11 cellular contexts compared by ENCODE assay signal in genomic region chr2:109497911-109498870, GRCh38.
DNase-seq lines count a peak whose midpoint lies in the region; ATAC-seq and TF ChIP-seq lines count a peak whose summit lies in the region.
"Had no signal": no experiment of that assay in that cellular context is flagged by ENCODE, and none has a peak within 500 bp of the region (broad histone marks: within the 10 kb centered on the region; RNA-seq: fewer than 3 reads in every experiment).

No MANE protein-coding gene starts in this region.

- ATAC-seq in right cardiac atrium (peak; percentile 32 to 38), Right ventricle myocardium inferior (no peak), right lobe of liver (peak; percentile 55 to 67 (median 59)), HG03565 (IDR thresholded peaks at IDR 0.05; ENCODE audit: unreplicated experiment) (no peak), GM19463 (IDR thresholded peaks at IDR 0.05; ENCODE audit: unreplicated experiment) (no peak), sciatic nerve (no peak)

- H3K27ac ChIP-seq in right cardiac atrium (ENCODE audit: low read length) (no peak overlapping the region), SJCRH30 (peak overlapping the region; percentile 30; the same call in 1 of the 2 replicates), right lobe of liver (no peak overlapping the region)
- H3K27ac ChIP-seq: ascending aorta had no signal

- no peaks in the 10 kb centered on the region for H3K9me3 ChIP-seq in right cardiac atrium (ENCODE audit: control insufficient read depth, low read length)
- H3K9me3 ChIP-seq in SJCRH30 (replicated peaks): no peaks in the 10 kb centered on the region
- no peaks in the 10 kb centered on the region for H3K9me3 ChIP-seq in right lobe of liver
- H3K9me3 ChIP-seq: ascending aorta had no signal

- H3K36me3 ChIP-seq in SJCRH30 (no peaks in the 10 kb centered on the region), right lobe of liver (no peaks in the 10 kb centered on the region)

- H3K4me1 ChIP-seq in right cardiac atrium (ENCODE audit: control insufficient read depth, insufficient read depth, low read length): peaks cover 3% of the 10 kb centered on the region
- H3K4me1 ChIP-seq in SJCRH30: peaks cover 32% of the 10 kb centered on the region
- no peaks in the 10 kb centered on the region for H3K4me1 ChIP-seq in right lobe of liver
- H3K4me1 ChIP-seq: ascending aorta had no signal

- TF ChIP-seq POLR2A in right lobe of liver (IDR thresholded peaks at IDR 0.05): no peak

- H3K27me3 ChIP-seq in right cardiac atrium (ENCODE audit: control insufficient read depth, insufficient read depth) (no peaks in the 10 kb centered on the region), SJCRH30 (no peaks in the 10 kb centered on the region), right lobe of liver (no peaks in the 10 kb centered on the region)
- H3K27me3 ChIP-seq: ascending aorta had no signal

- WGBS in right cardiac atrium: 54% methylated on average over 19 of the region's 19 CpGs
- WGBS in right lobe of liver (ENCODE audit: insufficient coverage, low coverage, low lambda C conversion rate, missing lambda C conversion rate): 47% methylated on average over 16 of the region's 19 CpGs

- no peak for TF ChIP-seq CTCF in right lobe of liver (IDR thresholded peaks at IDR 0.05)

- in situ Hi-C loops in KBM-7 (cut with MboI; ENCODE audit: low pct_unique_long_range_greater_than_20kb, low sequenced_read_pairs): no loop called here

- DNase-seq in right cardiac atrium (peak; percentile 40 to 74 (median 73)), Right ventricle myocardium inferior (ENCODE audit: missing footprints) (no peak), SJCRH30 (peak; percentile 72 to 75), right lobe of liver (no peak), sciatic nerve (ENCODE audit: low spot score) (no peak), KBM-7 (no peak)
- DNase-seq: nucleus accumbens, RPMI8226 had no signal

- H3K4me3 ChIP-seq in right cardiac atrium (ENCODE audit: low read length): no peak overlapping the region
- no peak overlapping the region for H3K4me3 ChIP-seq in SJCRH30
- H3K4me3 ChIP-seq in right lobe of liver: no peak overlapping the region
- H3K4me3 ChIP-seq: ascending aorta had no signal

- intact Hi-C loops in right cardiac atrium (cut with DNase I): loop anchor here in 1 of 4 donors (5.0 kb wide), 1 partner anchor 371 kb away; the partner anchor contains the start of gene SH3RF3
- intact Hi-C loops in Right ventricle myocardium inferior (cut with DNase I): loop anchor here (5.0 kb wide), 1 partner anchor 211 kb away; no protein-coding TSS in a partner anchor
- intact Hi-C loops in right lobe of liver (cut with DNase I): no loop called here
- intact Hi-C loops in sciatic nerve (cut with DNase I): no loop called here

Comparison
In these comparisons a context has a peak if more than half of its experiments do, and no peak if none do; other contexts are left out.
1. ATAC-seq: peak in right cardiac atrium (2 of 2) and right lobe of liver (4 of 4); none in Right ventricle myocardium inferior (single experiment), HG03565 (single experiment), GM19463 (single experiment) and sciatic nerve (single experiment).
2. DNase-seq: peak in right cardiac atrium (3 of 3) and SJCRH30 (2 of 2); none in Right ventricle myocardium inferior (single experiment), right lobe of liver (0 of 3), sciatic nerve (single experiment) and KBM-7 (single experiment).